ENCODE assay signal across 11 cellular contexts in genomic region chr1:178066904-178067531, GRCh38. TPM values are rescaled to one million over a fixed set of nuclear protein-coding genes. Genes with fewer than 3 reads are reported as not detected.
DNase-seq lines count a peak whose midpoint lies in the region; ATAC-seq and TF ChIP-seq lines count a peak whose summit lies in the region.
"Had no signal": no experiment of that assay in that cellular context is flagged by ENCODE, and none has a peak within 500 bp of the region (broad histone marks: within the 10 kb centered on the region; RNA-seq: fewer than 3 reads in every experiment).

No MANE protein-coding gene starts in this region.

- no peak overlapping the region for H3K27ac Mint-ChIP-seq in natural killer cell treated with Interleukin-12 subunit alpha and Interleukin-12 subunit beta and Interleukin-15 and Interleukin-18, amount 100 ng/mL, for 72 hours
- H3K27ac Mint-ChIP-seq in chondrocyte (ENCODE audit: unreplicated experiment) (no peak overlapping the region), endodermal cell (no peak overlapping the region)

- no peaks in the 10 kb centered on the region for H3K27me3 Mint-ChIP-seq in natural killer cell treated with Interleukin-12 subunit alpha and Interleukin-12 subunit beta and Interleukin-15 and Interleukin-18, amount 100 ng/mL, for 72 hours
- H3K27me3 Mint-ChIP-seq in chondrocyte (ENCODE audit: low read depth) (no peaks in the 10 kb centered on the region), endodermal cell (ENCODE audit: insufficient read depth) (no peaks in the 10 kb centered on the region)

- 88 to 100% methylated on average over 2 to 5 of the region's 5 CpGs for WGBS in endodermal cell (ENCODE audit: insufficient coverage in 1 of 2, insufficient read length in 1 of 2), 2 experiments

- no peaks in the 10 kb centered on the region for H3K4me1 ChIP-seq in endodermal cell (ENCODE audit: control insufficient read depth, insufficient read depth, low read length)
- H3K4me1 ChIP-seq: ascending aorta had no signal

- peak; percentile 42 for DNase-seq in GM12864 (ENCODE audit: low read depth)
- DNase-seq in GM20000 (ENCODE audit: low spot score), result peak; percentile 68
- DNase-seq in SIG-M5 (lab: John Stamatoyannopoulos, UW), result peak; percentile 78
- DNase-seq in natural killer cell treated with Interleukin-12 subunit alpha and Interleukin-12 subunit beta and Interleukin-15 and Interleukin-18, amount 100 ng/mL, for 72 hours (ENCODE audit: low spot score), result no peak
- no peak for DNase-seq in hippocampal formation (lab: John Stamatoyannopoulos, UW)
- DNase-seq in chondrocyte (ENCODE audit: low spot score), result no peak
- DNase-seq in endodermal cell, result no peak
- DNase-seq: GOT3 had no signal

- H3K4me3 ChIP-seq in GM12864 (ENCODE audit: low read depth, low read length) (no peak overlapping the region), endodermal cell (ENCODE audit: low read length) (no peak overlapping the region)
- H3K4me3 ChIP-seq: ascending aorta had no signal

- H3K9me3 ChIP-seq in endodermal cell (ENCODE audit: control insufficient read depth, low read length), result no peaks in the 10 kb centered on the region
- H3K9me3 ChIP-seq: ascending aorta had no signal

- no peak overlapping the region for H3K27ac ChIP-seq in endodermal cell (ENCODE audit: low read depth, low read length)
- H3K27ac ChIP-seq: ascending aorta had no signal

- H3K9ac ChIP-seq in endodermal cell (ENCODE audit: extremely low read depth, low read length, poor library complexity, severe bottlenecking), result no peak overlapping the region

- TF ChIP-seq CTCF in GM12864 (IDR thresholded peaks at IDR 0.05; ENCODE audit: low read depth, low read length, missing control alignments) (no peak), GM20000 (IDR thresholded peaks at IDR 0.05; ENCODE audit: extremely low read depth, missing control alignments) (no peak), chondrocyte (IDR thresholded peaks at IDR 0.05) (no peak), endodermal cell (conservative IDR thresholded peaks at IDR 0.05) (no peak)

- no peaks in the 10 kb centered on the region for H3K4me1 Mint-ChIP-seq in natural killer cell treated with Interleukin-12 subunit alpha and Interleukin-12 subunit beta and Interleukin-15 and Interleukin-18, amount 100 ng/mL, for 72 hours (ENCODE audit: low read depth in 2 of 2)
- H3K4me1 Mint-ChIP-seq in chondrocyte (ENCODE audit: low read depth) (peaks cover 3% of the 10 kb centered on the region), endodermal cell (peaks cover 18% of the 10 kb centered on the region)
- H3K4me1 Mint-ChIP-seq: neural crest cell had no signal

- H3K27me3 ChIP-seq in endodermal cell (ENCODE audit: control insufficient read depth, insufficient read depth, low read length, poor library complexity, severe bottlenecking), result no peaks in the 10 kb centered on the region
- H3K27me3 ChIP-seq: ascending aorta had no signal

- peaks cover 8% of the 10 kb centered on the region for H3K9me3 Mint-ChIP-seq in natural killer cell treated with Interleukin-12 subunit alpha and Interleukin-12 subunit beta and Interleukin-15 and Interleukin-18, amount 100 ng/mL, for 72 hours
- H3K9me3 Mint-ChIP-seq in chondrocyte (ENCODE audit: low read depth) (no peaks in the 10 kb centered on the region), endodermal cell (no peaks in the 10 kb centered on the region)
- H3K9me3 Mint-ChIP-seq: neural crest cell had no signal

- peak; percentile 98 for ATAC-seq in HG03066 (IDR thresholded peaks at IDR 0.05; ENCODE audit: low read depth, unreplicated experiment)
- no peak for ATAC-seq in natural killer cell treated with Interleukin-12 subunit alpha and Interleukin-12 subunit beta and Interleukin-15 and Interleukin-18, amount 100 ng/mL, for 72 hours

- no peak overlapping the region for H3K4me3 Mint-ChIP-seq in natural killer cell treated with Interleukin-12 subunit alpha and Interleukin-12 subunit beta and Interleukin-15 and Interleukin-18, amount 100 ng/mL, for 72 hours
- no peak overlapping the region for H3K4me3 Mint-ChIP-seq in chondrocyte (ENCODE audit: unreplicated experiment)
- H3K4me3 Mint-ChIP-seq in endodermal cell, result no peak overlapping the region
- H3K4me3 Mint-ChIP-seq: neural crest cell had no signal

- no peaks in the 10 kb centered on the region for H3K36me3 ChIP-seq in endodermal cell (ENCODE audit: control insufficient read depth, insufficient read depth, low read length)
- H3K36me3 ChIP-seq: ascending aorta had no signal

- H3K36me3 Mint-ChIP-seq in natural killer cell treated with Interleukin-12 subunit alpha and Interleukin-12 subunit beta and Interleukin-15 and Interleukin-18, amount 100 ng/mL, for 72 hours, result no peaks in the 10 kb centered on the region
- H3K36me3 Mint-ChIP-seq in chondrocyte (ENCODE audit: low read depth), result no peaks in the 10 kb centered on the region
- H3K36me3 Mint-ChIP-seq in endodermal cell (ENCODE audit: low read depth), result no peaks in the 10 kb centered on the region

RNA-seq across cellular contexts. Expression of gene RASAL2, which starts 26.9 kb away (rescaled TPM):
- not detected for total RNA-seq in natural killer cell treated with Interleukin-12 subunit alpha and Interleukin-12 subunit beta and Interleukin-15 and Interleukin-18, amount 100 ng/mL, for 72 hours
- 38.4 to 54.4 TPM (median 40.1 TPM) in 3 replicates for total RNA-seq in chondrocyte
- 10 to 100 TPM; 21.8 to 22.1 TPM for total RNA-seq in endodermal cell
- polyA plus RNA-seq in endodermal cell (2013, experiment 1 of 2), result 19.7 TPM
- polyA plus RNA-seq in endodermal cell (2013, experiment 2 of 2), result 16.8 TPM

Comparison
In these comparisons a context has a peak if more than half of its experiments do, and no peak if none do; other contexts are left out.
1. DNase-seq: peak in GM12864 (single experiment), GM20000 (single experiment) and SIG-M5 (single experiment); none in natural killer cell treated with Interleukin-12 subunit alpha and Interleukin-12 subunit beta and Interleukin-15 and Interleukin-18, amount 100 ng/mL, for 72 hours (single experiment), hippocampal formation (0 of 2), chondrocyte (single experiment) and endodermal cell (single experiment).
2. RNA of gene RASAL2, which starts 26.9 kb away (total RNA-seq): 38.4 to 54.4 TPM in chondrocyte and 21.8 to 22.1 TPM in endodermal cell; not detected in natural killer cell treated with Interleukin-12 subunit alpha and Interleukin-12 subunit beta and Interleukin-15 and Interleukin-18, amount 100 ng/mL, for 72 hours; every median in the first group is over 10 times any median in the second.